ENCODE assay signal across 19 cellular contexts in genomic region chrX:10142041-10142589, GRCh38.
"Had no signal": no experiment of that assay in that cellular context is flagged by ENCODE, and none has a peak within 500 bp of the region (broad histone marks: within the 10 kb centered on the region; RNA-seq: fewer than 3 reads in every experiment).

No MANE protein-coding gene starts in this region.

- H3K4me1 Mint-ChIP-seq: endodermal cell; naive thymus-derived CD4-positive, alpha-beta T cell; nephron progenitor cell had no signal

- H3K4me1 ChIP-seq: foreskin keratinocyte, psoas muscle, suprapubic skin, thyroid gland, upper lobe of left lung, vagina had no signal

- ATAC-seq: foreskin keratinocyte; left colon; naive thymus-derived CD4-positive, alpha-beta T cell; psoas muscle; sciatic nerve had no signal

- H3K27me3 Mint-ChIP-seq: naive thymus-derived CD4-positive, alpha-beta T cell had no signal

- H3K9me3 ChIP-seq: psoas muscle, suprapubic skin, thyroid gland, upper lobe of left lung, vagina had no signal

- H3K27ac Mint-ChIP-seq: endodermal cell; naive thymus-derived CD4-positive, alpha-beta T cell had no signal

- H3K27me3 ChIP-seq: foreskin keratinocyte, suprapubic skin, thyroid gland, upper lobe of left lung, vagina had no signal

- H3K27ac ChIP-seq: foreskin keratinocyte, psoas muscle, skin epidermis, suprapubic skin, thyroid gland, upper lobe of left lung, vagina had no signal

- FAIRE-seq: endothelial cell of umbilical vein had no signal

- DNase-seq: dermis blood vessel endothelial cell; endodermal cell; erythroblast; foreskin keratinocyte; left colon; mammary epithelial cell; naive thymus-derived CD4-positive, alpha-beta T cell; nephron progenitor cell; psoas muscle; stimulated activated CD4-positive, alpha-beta T cell treated with anti-CD3 and anti-CD28 coated beads, Interleukin-12 subunit alpha, Interleukin-12 subunit beta, amount 100 ng/mL, for 4 hours; stimulated activated CD4-positive, alpha-beta T cell treated with anti-CD3 and anti-CD28 coated beads, Interleukin-2, amount 100 ng/mL, for 48 hours; stimulated activated naive CD4-positive, alpha-beta T cell treated with Interleukin-2 at 50 U/mL for 16 hours; thyroid gland; upper lobe of left lung had no signal

- H3K4me3 Mint-ChIP-seq: endodermal cell; naive thymus-derived CD4-positive, alpha-beta T cell; nephron progenitor cell had no signal

- H3K4me3 ChIP-seq: psoas muscle, skin epidermis, suprapubic skin, thyroid gland, upper lobe of left lung, vagina had no signal
